In the genomic region with DNA sequence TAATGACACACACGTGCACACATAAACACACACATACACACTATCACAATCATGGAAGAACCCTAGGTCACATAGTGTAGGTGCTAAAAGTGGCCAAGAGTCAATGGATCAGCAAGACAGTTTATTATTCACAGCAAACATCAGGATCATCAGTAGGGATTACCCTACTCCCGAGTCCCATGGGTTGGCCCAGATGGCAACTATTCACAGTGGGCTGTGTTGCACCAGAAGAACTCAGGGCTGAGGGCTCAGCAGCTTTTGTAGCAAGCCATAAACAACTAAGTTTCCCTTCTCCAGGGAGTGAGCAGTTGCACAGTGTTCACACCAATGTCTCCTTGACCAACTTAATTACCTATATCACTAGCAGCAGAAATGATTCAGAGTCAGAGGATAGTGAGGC, we compare ENCODE assay signal across 24 cellular contexts. TPM values are rescaled to one million over a fixed set of nuclear protein-coding genes. Genes with fewer than 3 reads are reported as not detected.
DNase-seq lines count a peak whose midpoint lies in the region; ATAC-seq, FAIRE-seq and TF ChIP-seq lines count a peak whose summit lies in the region.
"Had no signal": no experiment of that assay in that cellular context is flagged by ENCODE, and none has a peak within 500 bp of the region (broad histone marks: within the 10 kb centered on the region; RNA-seq: fewer than 3 reads in every experiment).

No MANE protein-coding gene starts in this region.

- H3K36me3 ChIP-seq in osteoblast (ENCODE audit: insufficient read depth, low read length) (no peaks in the 10 kb centered on the region), upper lobe of right lung (no peaks in the 10 kb centered on the region), kidney (ENCODE audit: control insufficient read depth in 1 of 2, insufficient read depth in 2 of 2, low read length in 2 of 2) (no peaks in the 10 kb centered on the region)
- H3K36me3 ChIP-seq: BE2C, BLaER1 had no signal

- no peaks in the 10 kb centered on the region for H3K27me3 ChIP-seq in osteoblast (ENCODE audit: insufficient read depth, low read length)
- H3K27me3 ChIP-seq in upper lobe of right lung = no peaks in the 10 kb centered on the region
- H3K27me3 ChIP-seq: BE2C, BLaER1 had no signal

- H3K79me2 ChIP-seq in osteoblast (ENCODE audit: insufficient read depth, low read length) = no peaks in the 10 kb centered on the region

- H3K36me3 Mint-ChIP-seq in central memory CD8-positive, alpha-beta T cell (ENCODE audit: insufficient read depth) = peaks cover 2% of the 10 kb centered on the region
- no peaks in the 10 kb centered on the region for H3K36me3 Mint-ChIP-seq in activated CD8-positive, alpha-beta T cell treated with anti-CD3 and anti-CD28 coated beads for 36 hours (ENCODE audit: low read depth)
- H3K36me3 Mint-ChIP-seq: CD14-positive monocyte; CD4-positive, CD25-positive, alpha-beta regulatory T cell had no signal

- no peak for ATAC-seq in central memory CD8-positive, alpha-beta T cell (replicated peaks; ENCODE audit: extremely low read depth, poor library complexity, severe bottlenecking)
- no peak for ATAC-seq in upper lobe of right lung
- ATAC-seq in activated CD8-positive, alpha-beta T cell treated with anti-CD3 and anti-CD28 coated beads for 36 hours = no peak

- no peaks in the 10 kb centered on the region for H3K9me3 ChIP-seq in osteoblast (ENCODE audit: low read depth, low read length)
- no peaks in the 10 kb centered on the region for H3K9me3 ChIP-seq in upper lobe of right lung
- H3K9me3 ChIP-seq in kidney (ENCODE audit: control insufficient read depth in 1 of 2, low read length in 2 of 2) = no peaks in the 10 kb centered on the region
- H3K9me3 ChIP-seq: BE2C, BLaER1 had no signal

- H3K27ac Mint-ChIP-seq in central memory CD8-positive, alpha-beta T cell (ENCODE audit: low read depth) = peak overlapping the region; percentile 9
- H3K27ac Mint-ChIP-seq in activated CD8-positive, alpha-beta T cell treated with anti-CD3 and anti-CD28 coated beads for 36 hours = no peak overlapping the region
- H3K27ac Mint-ChIP-seq: CD14-positive monocyte; CD4-positive, alpha-beta memory T cell; CD4-positive, CD25-positive, alpha-beta regulatory T cell had no signal

- H2AFZ ChIP-seq in osteoblast (ENCODE audit: low read length) = no peak overlapping the region

- TF ChIP-seq CTCF in osteoblast (IDR thresholded peaks at IDR 0.05; ENCODE audit: extremely low read depth, low read depth, low read length) (no peak), upper lobe of right lung (IDR thresholded peaks at IDR 0.05) (no peak), kidney (IDR thresholded peaks at IDR 0.05; ENCODE audit: borderline replicate concordance, extremely low read depth, insufficient read depth) (no peak)
- no peak for TF ChIP-seq CTCF in activated CD8-positive, alpha-beta T cell treated with anti-CD3 and anti-CD28 coated beads for 36 hours (IDR thresholded peaks at IDR 0.05)

- intact Hi-C loops in upper lobe of right lung (cut with DNase I) (no loop called here), kidney (cut with DNase I) (no loop called here)
- intact Hi-C loops in activated CD8-positive, alpha-beta T cell treated with anti-CD3 and anti-CD28 coated beads for 36 hours (cut with micrococcal nuclease) = no loop called here

- H3K4me3 ChIP-seq in osteoblast (ENCODE audit: insufficient read depth, low read length) = no peak overlapping the region
- H3K4me3 ChIP-seq in upper lobe of right lung = no peak overlapping the region
- no peak overlapping the region for H3K4me3 ChIP-seq in kidney (ENCODE audit: low read length in 2 of 2)
- H3K4me3 ChIP-seq: BLaER1 had no signal

- peaks cover 42% of the 10 kb centered on the region for H4K20me1 ChIP-seq in osteoblast (ENCODE audit: insufficient read depth, low read length)

- no peak for FAIRE-seq in kidney (lab: Jason Lieb, UNC)
- FAIRE-seq: A204.1, D721Med, G401.6, GM12891, GM19239 had no signal

- no peak overlapping the region for H3K9ac ChIP-seq in kidney (ENCODE audit: low read length in 2 of 2)
- H3K9ac ChIP-seq: BLaER1 had no signal

- H3K4me1 ChIP-seq in osteoblast (ENCODE audit: insufficient read depth, low read length) (peaks cover 13% of the 10 kb centered on the region), upper lobe of right lung (peaks cover 11% of the 10 kb centered on the region), kidney (ENCODE audit: control insufficient read depth in 1 of 2, insufficient read depth in 1 of 2, low read depth in 1 of 2, low read length in 2 of 2) (peaks cover 4 to 25% of the 10 kb centered on the region in 2 donors)
- H3K4me1 ChIP-seq: BE2C had no signal

- no peaks in the 10 kb centered on the region for H3K9me3 Mint-ChIP-seq in central memory CD8-positive, alpha-beta T cell
- no peaks in the 10 kb centered on the region for H3K9me3 Mint-ChIP-seq in activated CD8-positive, alpha-beta T cell treated with anti-CD3 and anti-CD28 coated beads for 36 hours
- H3K9me3 Mint-ChIP-seq: CD14-positive monocyte; CD4-positive, alpha-beta memory T cell; CD4-positive, CD25-positive, alpha-beta regulatory T cell; CD8-positive, alpha-beta memory T cell had no signal

- H3K27ac ChIP-seq in osteoblast (ENCODE audit: low read depth, low read length) (no peak overlapping the region), upper lobe of right lung (no peak overlapping the region), kidney (ENCODE audit: low read depth in 2 of 2, low read length in 2 of 2) (no peak overlapping the region)
- H3K27ac ChIP-seq: BLaER1 had no signal

- no peak overlapping the region for H3K4me2 ChIP-seq in osteoblast (ENCODE audit: insufficient read depth, low read length)
- H3K4me2 ChIP-seq: BLaER1 had no signal

- H3K27me3 Mint-ChIP-seq in central memory CD8-positive, alpha-beta T cell = no peaks in the 10 kb centered on the region
- no peaks in the 10 kb centered on the region for H3K27me3 Mint-ChIP-seq in activated CD8-positive, alpha-beta T cell treated with anti-CD3 and anti-CD28 coated beads for 36 hours
- H3K27me3 Mint-ChIP-seq: CD4-positive, alpha-beta memory T cell; CD8-positive, alpha-beta memory T cell had no signal

- POLR2A ChIA-PET in activated CD8-positive, alpha-beta T cell treated with anti-CD3 and anti-CD28 coated beads for 36 hours (lab: Charles Lee) = interaction anchor here (1.2 kb wide), 1 partner anchor 10 kb away, joined by 3 read pairs; no protein-coding TSS in a partner anchor

- H3K4me3 Mint-ChIP-seq in central memory CD8-positive, alpha-beta T cell = no peak overlapping the region
- no peak overlapping the region for H3K4me3 Mint-ChIP-seq in activated CD8-positive, alpha-beta T cell treated with anti-CD3 and anti-CD28 coated beads for 36 hours
- H3K4me3 Mint-ChIP-seq: CD14-positive monocyte; CD4-positive, alpha-beta memory T cell; CD4-positive, CD25-positive, alpha-beta regulatory T cell; CD8-positive, alpha-beta memory T cell had no signal

- CTCF ChIA-PET in activated CD8-positive, alpha-beta T cell treated with anti-CD3 and anti-CD28 coated beads for 36 hours (lab: Charles Lee) = interaction anchor here (0.8 kb wide), 1 partner anchor 66 kb away, joined by 5 read pairs; no protein-coding TSS in a partner anchor

- peaks cover 36% of the 10 kb centered on the region for H3K4me1 Mint-ChIP-seq in central memory CD8-positive, alpha-beta T cell
- peaks cover 34% of the 10 kb centered on the region for H3K4me1 Mint-ChIP-seq in activated CD8-positive, alpha-beta T cell treated with anti-CD3 and anti-CD28 coated beads for 36 hours (ENCODE audit: low read depth)

- DNase-seq in D341Med (ENCODE audit: low spot score) (peak; percentile 56), osteoblast (ENCODE audit: insufficient read length, low spot score, missing footprints) (peak; percentile 73), upper lobe of right lung (peak; percentile 6), kidney (no peak)
- DNase-seq in central memory CD8-positive, alpha-beta T cell (ENCODE audit: low spot score in 2 of 2) = no peak
- DNase-seq in NK-92 treated with Interleukin-12 subunit alpha and Interleukin-12 subunit beta, amount 100 ng/mL, for 24 hours (lab: John Stamatoyannopoulos, UW) = no peak
- no peak for DNase-seq in activated CD8-positive, alpha-beta T cell treated with anti-CD3 and anti-CD28 coated beads for 36 hours
- DNase-seq: 8988T; ACHN; BE2C; C1 segment of cervical spinal cord; CD4-positive, alpha-beta memory T cell; CD4-positive, CD25-positive, alpha-beta regulatory T cell; CD8-positive, alpha-beta memory T cell; COR-L47; DMS79 treated with DMSO at 0.1 percent for 48 hours; GF-D8 had no signal

RNA-seq across cellular contexts. Expression of a gene that starts 20.8 kb away (rescaled TPM):
- total RNA-seq in osteoblast (5.4 and 6.8 TPM in 2 replicates), upper lobe of right lung (18.3 TPM), kidney (22.5 TPM)
- 1 to 10 TPM; 2.6 to 3.5 TPM for total RNA-seq in activated CD8-positive, alpha-beta T cell treated with anti-CD3 and anti-CD28 coated beads for 36 hours
- 2.9 TPM for polyA plus RNA-seq in kidney (ENCODE audit: insufficient read depth, low read depth, low replicate concordance)

Comparison
In these comparisons a context has a peak if more than half of its experiments do, and no peak if none do; other contexts are left out.
1. DNase-seq: peak in D341Med (single experiment), osteoblast (single experiment) and upper lobe of right lung (single experiment); none in central memory CD8-positive, alpha-beta T cell (0 of 2), NK-92 treated with Interleukin-12 subunit alpha and Interleukin-12 subunit beta, amount 100 ng/mL, for 24 hours (single experiment), activated CD8-positive, alpha-beta T cell treated with anti-CD3 and anti-CD28 coated beads for 36 hours (single experiment) and kidney (single experiment).